Comparison of ENCODE assay signal across 15 cellular contexts in genomic region chr4:128353791-128354190, GRCh38.
DNase-seq lines count a peak whose midpoint lies in the region; ATAC-seq and TF ChIP-seq lines count a peak whose summit lies in the region.
"Had no signal": no experiment of that assay in that cellular context is flagged by ENCODE, and none has a peak within 500 bp of the region (broad histone marks: within the 10 kb centered on the region; RNA-seq: fewer than 3 reads in every experiment).

No MANE protein-coding gene starts in this region.

- H3K27ac ChIP-seq in epithelial cell of prostate = peak overlapping the region; percentile 46
- H3K27ac ChIP-seq: HL-60, vagina had no signal

- peaks cover 2% of the 10 kb centered on the region for H3K36me3 Mint-ChIP-seq in osteocyte (ENCODE audit: unreplicated experiment)

- no peaks in the 10 kb centered on the region for H3K27me3 Mint-ChIP-seq in osteocyte (ENCODE audit: unreplicated experiment)
- H3K27me3 Mint-ChIP-seq: stimulated activated naive CD8-positive, alpha-beta T cell treated with anti-CD3 and anti-CD28 coated beads, Interleukin-15, Interleukin-2, amounts not matched to agents 100 ng/mL and 50 ng/mL, for 24 hours had no signal

- ATAC-seq in GM18502 (IDR thresholded peaks at IDR 0.05; ENCODE audit: poor library complexity, unreplicated experiment) (no peak), GM21737 (IDR thresholded peaks at IDR 0.05; ENCODE audit: unreplicated experiment) (no peak)

- H3K9me3 Mint-ChIP-seq in osteocyte (ENCODE audit: unreplicated experiment) = no peaks in the 10 kb centered on the region
- H3K9me3 Mint-ChIP-seq: stimulated activated naive CD8-positive, alpha-beta T cell treated with anti-CD3 and anti-CD28 coated beads, Interleukin-15, Interleukin-2, amounts not matched to agents 100 ng/mL and 50 ng/mL, for 24 hours had no signal

- peaks cover 46% of the 10 kb centered on the region for H3K4me1 Mint-ChIP-seq in osteocyte (ENCODE audit: unreplicated experiment)

- DNase-seq in EL = peak; percentile 51
- DNase-seq in NCI-H226 = peak; percentile 24
- no peak for DNase-seq in epithelial cell of prostate (ENCODE audit: low read depth, low spot score)
- DNase-seq in osteocyte (ENCODE audit: extremely low spot score, unreplicated experiment) = no peak
- no peak for DNase-seq in HuH-7.5 (ENCODE audit: low spot score)
- DNase-seq: activated naive CD4-positive, alpha-beta T cell treated with anti-CD3 and anti-CD28 coated beads, Interleukin-2, amount 50 U/mL, for 16 hours; C1 segment of cervical spinal cord; midbrain; NCI-H187; NCI-H82 had no signal

- H3K27ac Mint-ChIP-seq in osteocyte (ENCODE audit: unreplicated experiment) = peak overlapping the region; percentile 81
- H3K27ac Mint-ChIP-seq: stimulated activated naive CD8-positive, alpha-beta T cell treated with anti-CD3 and anti-CD28 coated beads, Interleukin-15, Interleukin-2, amounts not matched to agents 100 ng/mL and 50 ng/mL, for 24 hours had no signal

- no peak overlapping the region for H3K4me3 Mint-ChIP-seq in osteocyte (ENCODE audit: unreplicated experiment)
- H3K4me3 Mint-ChIP-seq: stimulated activated naive CD8-positive, alpha-beta T cell treated with anti-CD3 and anti-CD28 coated beads, Interleukin-15, Interleukin-2, amounts not matched to agents 100 ng/mL and 50 ng/mL, for 24 hours had no signal

- TF ChIP-seq CTCF in osteocyte (IDR thresholded peaks at IDR 0.05) = no peak

Comparison
In these comparisons a context has a peak if more than half of its experiments do, and no peak if none do; other contexts are left out.
1. DNase-seq: peak in EL (single experiment) and NCI-H226 (single experiment); none in epithelial cell of prostate (single experiment), osteocyte (single experiment) and HuH-7.5 (single experiment).